ENCODE assay signal across 9 cellular contexts in the genomic region with DNA sequence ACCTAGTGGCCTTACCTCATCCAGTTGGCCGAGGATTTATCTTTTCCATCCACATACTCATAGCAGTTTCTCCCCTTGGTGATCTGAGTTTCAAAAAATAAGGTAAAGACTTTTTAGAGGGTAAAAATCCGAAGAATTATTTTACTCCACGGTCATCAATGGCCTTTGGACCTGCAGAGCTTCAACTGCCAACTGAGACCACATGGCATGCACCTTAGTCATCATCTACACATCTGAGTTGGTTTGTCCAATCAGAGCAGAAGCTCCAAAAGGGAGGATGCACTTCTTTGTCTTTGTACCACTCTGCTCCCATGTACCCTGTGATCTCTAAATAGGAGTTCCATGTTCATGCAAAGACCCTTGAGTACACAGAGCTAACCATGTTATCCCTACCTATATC. TPM values are rescaled to one million over a fixed set of nuclear protein-coding genes. Genes with fewer than 3 reads are reported as not detected.
"Had no signal": no experiment of that assay in that cellular context is flagged by ENCODE, and none has a peak within 500 bp of the region (broad histone marks: within the 10 kb centered on the region; RNA-seq: fewer than 3 reads in every experiment).

No MANE protein-coding gene starts in this region.

- H3K9me3 Mint-ChIP-seq: HFFc6 had no signal

- H3K4me3 Mint-ChIP-seq: HFFc6 had no signal

- H3K9me3 ChIP-seq: HAP-1 had no signal

- ATAC-seq: K562 had no signal

- H3K27ac Mint-ChIP-seq: HFFc6 had no signal

- FAIRE-seq: HTR-8/SVneo, K562 had no signal

- H3K36me3 ChIP-seq: HAP-1 had no signal

- H3K4me1 ChIP-seq: HAP-1 had no signal

- H3K4me3 ChIP-seq: HAP-1, K562 had no signal

- DNase-seq: GOT3, H7, HFFc6, KG1 had no signal

RNA-seq across cellular contexts. Expression of a gene that starts 15.7 kb away (rescaled TPM):
- total RNA-seq: H4, H7, HFFc6, HT-29, K562 had no signal
- polyA plus RNA-seq: K562 had no signal
